In the genomic region with DNA sequence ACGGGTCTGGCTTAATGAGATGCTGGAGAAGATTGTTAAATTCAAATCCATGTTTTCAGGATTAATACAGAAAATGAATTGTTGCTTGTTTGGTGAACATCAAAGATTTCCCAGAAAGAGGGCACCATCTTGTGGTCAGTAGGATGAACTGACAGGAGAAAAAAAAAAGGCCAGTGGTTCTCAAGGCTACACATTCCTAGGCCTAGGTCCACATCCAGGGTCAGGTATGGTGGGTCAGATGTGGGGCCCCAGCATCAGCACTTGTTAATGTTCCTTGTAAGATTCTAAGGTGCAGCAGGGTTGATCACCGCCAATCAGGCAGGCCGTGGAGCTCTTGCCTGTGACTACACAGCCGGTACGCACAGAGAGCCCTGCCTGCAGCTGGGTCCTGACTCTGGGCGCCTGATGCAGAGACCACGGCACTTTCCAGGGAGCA, we compare ENCODE assay signal across 8 cellular contexts. TPM values are rescaled to one million over a fixed set of nuclear protein-coding genes. Genes with fewer than 3 reads are reported as not detected.
DNase-seq lines count a peak whose midpoint lies in the region; ATAC-seq and TF ChIP-seq lines count a peak whose summit lies in the region.

No MANE protein-coding gene starts in this region.

- DNase-seq in G401 (ENCODE audit: low spot score), result peak; percentile 55
- no peak for DNase-seq in activated CD8-positive, alpha-beta T cell treated with anti-CD3 and anti-CD28 coated beads, Interleukin-2, amount 10 ng/mL, durations not matched to agents 7 days and 5 days
- no peak for DNase-seq in right cardiac atrium
- no peak for DNase-seq in stimulated activated naive B cell treated with anti-CD40 and anti-IgM and Interleukin-4, amounts not matched to agents 10 μg/mL and 1 μg/mL and 100 μg/mL, for 72 hours
- DNase-seq in activated CD4-positive, alpha-beta T cell treated with anti-CD3 and anti-CD28 coated beads for 36 hours, result no peak

- TF ChIP-seq CTCF in Loucy (conservative IDR thresholded peaks at IDR 0.05; ENCODE audit: low read length), result peak; percentile 95

- no peaks in the 10 kb centered on the region for H3K36me3 ChIP-seq in Loucy (ENCODE audit: insufficient read depth, low read length)

- H3K79me2 ChIP-seq in Loucy (ENCODE audit: insufficient read depth, low read length), result no peaks in the 10 kb centered on the region

- no peaks in the 10 kb centered on the region for H3K4me1 Mint-ChIP-seq in activated CD8-positive, alpha-beta T cell treated with anti-CD3 and anti-CD28 coated beads, Interleukin-2, amount 10 ng/mL, durations not matched to agents 7 days and 5 days (ENCODE audit: low read depth)
- H3K4me1 Mint-ChIP-seq in stimulated activated naive B cell treated with anti-CD40 and anti-IgM and Interleukin-4, amounts not matched to agents 10 μg/mL and 1 μg/mL and 100 μg/mL, for 72 hours, result no peaks in the 10 kb centered on the region
- no peaks in the 10 kb centered on the region for H3K4me1 Mint-ChIP-seq in activated CD4-positive, alpha-beta T cell treated with anti-CD3 and anti-CD28 coated beads for 36 hours

- H3K9ac ChIP-seq in Loucy (ENCODE audit: low read depth, low read length, poor library complexity, severe bottlenecking), result no peak overlapping the region

- no peaks in the 10 kb centered on the region for H3F3A ChIP-seq in Loucy (ENCODE audit: low read depth)

- no peaks in the 10 kb centered on the region for H3K9me3 ChIP-seq in Loucy (ENCODE audit: insufficient read depth, low read depth, low read length)
- no peaks in the 10 kb centered on the region for H3K9me3 ChIP-seq in right cardiac atrium (ENCODE audit: control insufficient read depth, low read length)

- no peaks in the 10 kb centered on the region for H3K9me3 Mint-ChIP-seq in activated CD8-positive, alpha-beta T cell treated with anti-CD3 and anti-CD28 coated beads, Interleukin-2, amount 10 ng/mL, durations not matched to agents 7 days and 5 days (ENCODE audit: insufficient read depth)
- H3K9me3 Mint-ChIP-seq in stimulated activated naive B cell treated with anti-CD40 and anti-IgM and Interleukin-4, amounts not matched to agents 10 μg/mL and 1 μg/mL and 100 μg/mL, for 72 hours, result no peaks in the 10 kb centered on the region
- no peaks in the 10 kb centered on the region for H3K9me3 Mint-ChIP-seq in activated CD4-positive, alpha-beta T cell treated with anti-CD3 and anti-CD28 coated beads for 36 hours (ENCODE audit: low read depth)

- in situ Hi-C loops in G401 (cut with HindIII; ENCODE audit: low sequenced_read_pairs), result loop anchor here (25.0 kb wide), 1 partner anchor 311 kb away; the partner anchor contains the start of gene ARMC2

- intact Hi-C loops in right cardiac atrium (cut with DNase I), result loop anchor here (2.0 to 10.0 kb wide), 5 partner anchors 412 to 549 kb away; no protein-coding TSS in a partner anchor
- intact Hi-C loops in activated CD4-positive, alpha-beta T cell treated with anti-CD3 and anti-CD28 coated beads for 36 hours (cut with DNase I, micrococcal nuclease), result loop anchor here (1.0 to 10.0 kb wide), 5 partner anchors 352 to 852 kb away; no protein-coding TSS in a partner anchor

- no peaks in the 10 kb centered on the region for H3K27me3 ChIP-seq in Loucy (ENCODE audit: insufficient read depth, low read length, poor library complexity, severe bottlenecking)
- H3K27me3 ChIP-seq in right cardiac atrium (ENCODE audit: control insufficient read depth, insufficient read depth), result no peaks in the 10 kb centered on the region

- H2AFZ ChIP-seq in Loucy (ENCODE audit: low read length), result no peak overlapping the region

- no peaks in the 10 kb centered on the region for H3K27me3 Mint-ChIP-seq in activated CD8-positive, alpha-beta T cell treated with anti-CD3 and anti-CD28 coated beads, Interleukin-2, amount 10 ng/mL, durations not matched to agents 7 days and 5 days (ENCODE audit: low read depth)
- H3K27me3 Mint-ChIP-seq in stimulated activated naive B cell treated with anti-CD40 and anti-IgM and Interleukin-4, amounts not matched to agents 10 μg/mL and 1 μg/mL and 100 μg/mL, for 72 hours, result no peaks in the 10 kb centered on the region
- H3K27me3 Mint-ChIP-seq in activated CD4-positive, alpha-beta T cell treated with anti-CD3 and anti-CD28 coated beads for 36 hours, result no peaks in the 10 kb centered on the region

- H3K4me2 ChIP-seq in Loucy (ENCODE audit: low read depth, low read length, poor library complexity, severe bottlenecking), result no peak overlapping the region

- no peaks in the 10 kb centered on the region for H3K36me3 Mint-ChIP-seq in activated CD8-positive, alpha-beta T cell treated with anti-CD3 and anti-CD28 coated beads, Interleukin-2, amount 10 ng/mL, durations not matched to agents 7 days and 5 days (ENCODE audit: low read depth)
- H3K36me3 Mint-ChIP-seq in stimulated activated naive B cell treated with anti-CD40 and anti-IgM and Interleukin-4, amounts not matched to agents 10 μg/mL and 1 μg/mL and 100 μg/mL, for 72 hours, result peaks cover 0 to 3% of the 10 kb centered on the region in 2 donors
- peaks cover 2% of the 10 kb centered on the region for H3K36me3 Mint-ChIP-seq in activated CD4-positive, alpha-beta T cell treated with anti-CD3 and anti-CD28 coated beads for 36 hours (ENCODE audit: low read depth)

- CTCF ChIA-PET in activated CD8-positive, alpha-beta T cell treated with anti-CD3 and anti-CD28 coated beads, Interleukin-2, amount 10 ng/mL, durations not matched to agents 7 days and 5 days (lab: Charles Lee), result interaction anchor here (0.7 kb wide), 1 partner anchor 359 kb away, joined by 3 read pairs; no protein-coding TSS in a partner anchor
- CTCF ChIA-PET in activated CD4-positive, alpha-beta T cell treated with anti-CD3 and anti-CD28 coated beads for 36 hours (lab: Charles Lee), result interaction anchor here (0.6 to 1.3 kb wide), 6 partner anchors 51 to 579 kb away, joined by 3 to 4 read pairs (median 3); no protein-coding TSS in a partner anchor

- 74% methylated on average over 7 of the region's 7 CpGs for WGBS in right cardiac atrium

- H3K4me3 Mint-ChIP-seq in activated CD8-positive, alpha-beta T cell treated with anti-CD3 and anti-CD28 coated beads, Interleukin-2, amount 10 ng/mL, durations not matched to agents 7 days and 5 days, result no peak overlapping the region
- no peak overlapping the region for H3K4me3 Mint-ChIP-seq in stimulated activated naive B cell treated with anti-CD40 and anti-IgM and Interleukin-4, amounts not matched to agents 10 μg/mL and 1 μg/mL and 100 μg/mL, for 72 hours
- H3K4me3 Mint-ChIP-seq in activated CD4-positive, alpha-beta T cell treated with anti-CD3 and anti-CD28 coated beads for 36 hours, result no peak overlapping the region

- no peaks in the 10 kb centered on the region for H3K9me2 ChIP-seq in Loucy (replicated peaks; ENCODE audit: low read depth, low read length)

- no peak overlapping the region for H3K27ac Mint-ChIP-seq in activated CD8-positive, alpha-beta T cell treated with anti-CD3 and anti-CD28 coated beads, Interleukin-2, amount 10 ng/mL, durations not matched to agents 7 days and 5 days
- H3K27ac Mint-ChIP-seq in stimulated activated naive B cell treated with anti-CD40 and anti-IgM and Interleukin-4, amounts not matched to agents 10 μg/mL and 1 μg/mL and 100 μg/mL, for 72 hours, result no peak overlapping the region
- H3K27ac Mint-ChIP-seq in activated CD4-positive, alpha-beta T cell treated with anti-CD3 and anti-CD28 coated beads for 36 hours, result no peak overlapping the region

- no peaks in the 10 kb centered on the region for H4K20me1 ChIP-seq in Loucy (ENCODE audit: insufficient read depth, low read length, poor library complexity, severe bottlenecking)

- peak; percentile 33 for ATAC-seq in activated CD8-positive, alpha-beta T cell treated with anti-CD3 and anti-CD28 coated beads, Interleukin-2, amount 10 ng/mL, durations not matched to agents 7 days and 5 days
- ATAC-seq in right cardiac atrium (peak; percentile 47 to 56), HG03342 (IDR thresholded peaks at IDR 0.05; ENCODE audit: unreplicated experiment) (no peak), HG02678 (IDR thresholded peaks at IDR 0.05; ENCODE audit: unreplicated experiment) (no peak)
- peak; percentile 14 to 23 for ATAC-seq in stimulated activated naive B cell treated with anti-CD40 and anti-IgM and Interleukin-4, amounts not matched to agents 10 μg/mL and 1 μg/mL and 100 μg/mL, for 72 hours (replicated peaks)
- no peak for ATAC-seq in activated CD4-positive, alpha-beta T cell treated with anti-CD3 and anti-CD28 coated beads for 36 hours

- POLR2A ChIA-PET in activated CD8-positive, alpha-beta T cell treated with anti-CD3 and anti-CD28 coated beads, Interleukin-2, amount 10 ng/mL, durations not matched to agents 7 days and 5 days (lab: Charles Lee), result interaction anchor here (0.7 kb wide), 1 partner anchor 361 kb away, joined by 5 read pairs; the partner anchor contains the start of gene NR2E1
- POLR2A ChIA-PET in activated CD4-positive, alpha-beta T cell treated with anti-CD3 and anti-CD28 coated beads for 36 hours (lab: Charles Lee), result no interaction called here

- no peak overlapping the region for H3K27ac ChIP-seq in right cardiac atrium (ENCODE audit: low read length)

- H3K4me3 ChIP-seq in Loucy (ENCODE audit: low read length, poor library complexity, severe bottlenecking), result no peak overlapping the region
- H3K4me3 ChIP-seq in right cardiac atrium (ENCODE audit: low read length), result no peak overlapping the region

- H3K4me1 ChIP-seq in Loucy (ENCODE audit: insufficient read depth, low read length, poor library complexity, severe bottlenecking) (no peaks in the 10 kb centered on the region), right cardiac atrium (ENCODE audit: control insufficient read depth, insufficient read depth, low read length) (peaks cover 3% of the 10 kb centered on the region)

RNA-seq across cellular contexts. Expression of gene FOXO3, which starts 34.0 kb away (rescaled TPM):
- 13.7 and 15.7 TPM in 2 replicates for total RNA-seq in G401 (2014; rRNA removed; shearing (Covaris generic))
- 10 to 100 TPM; 12.2 to 12.3 TPM for total RNA-seq in activated CD8-positive, alpha-beta T cell treated with anti-CD3 and anti-CD28 coated beads, Interleukin-2, amount 10 ng/mL, durations not matched to agents 7 days and 5 days
- 10 to 100 TPM; 33.2 to 50.0 (median 39.8) TPM for total RNA-seq in right cardiac atrium
- 16.4 TPM for polyA plus RNA-seq in right cardiac atrium
- total RNA-seq in activated CD4-positive, alpha-beta T cell treated with anti-CD3 and anti-CD28 coated beads for 36 hours, result 1 to 10 TPM; 7.4 to 9.0 TPM

Comparison
In these comparisons a context has a peak if more than half of its experiments do, and no peak if none do; other contexts are left out.
1. ATAC-seq: peak in activated CD8-positive, alpha-beta T cell treated with anti-CD3 and anti-CD28 coated beads, Interleukin-2, amount 10 ng/mL, durations not matched to agents 7 days and 5 days (single experiment), right cardiac atrium (2 of 2) and stimulated activated naive B cell treated with anti-CD40 and anti-IgM and Interleukin-4, amounts not matched to agents 10 μg/mL and 1 μg/mL and 100 μg/mL, for 72 hours (2 of 2); none in activated CD4-positive, alpha-beta T cell treated with anti-CD3 and anti-CD28 coated beads for 36 hours (single experiment), HG03342 (single experiment) and HG02678 (single experiment).